ENCODE assay signal across 9 cellular contexts in genomic region chr6:35124356-35124755, GRCh38. TPM values are rescaled to one million over a fixed set of nuclear protein-coding genes. Genes with fewer than 3 reads are reported as not detected.
"Had no signal": no experiment of that assay in that cellular context is flagged by ENCODE, and none has a peak within 500 bp of the region (broad histone marks: within the 10 kb centered on the region; RNA-seq: fewer than 3 reads in every experiment).

No MANE protein-coding gene starts in this region.

- FAIRE-seq: H1, H54, HepG2, K562 had no signal

- H3K4me3 ChIP-seq: GM23338, K562 had no signal

- H3K4me3 Mint-ChIP-seq: GM23338, H9 had no signal

- ATAC-seq: GM23338, HepG2, K562 had no signal

- DNase-seq: H9, HCEC 1CT, IMR-90 had no signal

- H3K4me1 Mint-ChIP-seq: GM23338 had no signal

- H3K9me3 Mint-ChIP-seq: GM23338 had no signal

- H3K27ac Mint-ChIP-seq: GM23338, H9 had no signal

RNA-seq across cellular contexts. Expression of gene TCP11, which starts 16.8 kb away (rescaled TPM):
- total RNA-seq: GM23338, H1, H9, HepG2, HT-29, K562 had no signal
